ENCODE assay signal across 1 cellular context in genomic region chr1:179586107-179586823, GRCh38.
TF ChIP-seq lines count a peak whose summit lies in the region.

No MANE protein-coding gene starts in this region.

TF ChIP-seq in WTC11, 78 proteins besides CTCF, POLR2A, EP300 and RAD21 (continued from another document):
- TF ChIP-seq ZSCAN18 (CRISPR knock-in tag; IDR thresholded peaks at IDR 0.05), result no peak
- 0 out of 2 replicates have a peak, but pooled peaks have one; percentile 31 for TF ChIP-seq E2F5 (CRISPR knock-in tag; IDR thresholded peaks at IDR 0.05)
- peak; percentile 34; the same call in 1 of the 2 replicates for TF ChIP-seq ARID4B (CRISPR knock-in tag; IDR thresholded peaks at IDR 0.05; ENCODE audit: borderline replicate concordance)
- no peak for TF ChIP-seq ATF6 (CRISPR knock-in tag; IDR thresholded peaks at IDR 0.05)
- no peak for TF ChIP-seq GABPB1 (CRISPR knock-in tag; IDR thresholded peaks at IDR 0.05)
- 0 out of 2 replicates have a peak, but pooled peaks have one; percentile 15 for TF ChIP-seq ZNF317 (CRISPR knock-in tag; IDR thresholded peaks at IDR 0.05; ENCODE audit: borderline replicate concordance, low read depth)
TF ChIP-seq in WTC11: peak in this region for 8.
